Comparison of ENCODE assay signal across 10 cellular contexts in genomic region chr2:167509585-167509984, GRCh38.
DNase-seq lines count a peak whose midpoint lies in the region; ATAC-seq and TF ChIP-seq lines count a peak whose summit lies in the region.
"Had no signal": no experiment of that assay in that cellular context is flagged by ENCODE, and none has a peak within 500 bp of the region (broad histone marks: within the 10 kb centered on the region; RNA-seq: fewer than 3 reads in every experiment).

No MANE protein-coding gene starts in this region.

- 1% methylated on average over 4 of the region's 4 CpGs for WGBS in smooth muscle cell (ENCODE audit: low lambda C conversion rate)

- no peaks in the 10 kb centered on the region for H3K9me3 ChIP-seq in smooth muscle cell (replicated peaks; ENCODE audit: low read depth)
- H3K9me3 ChIP-seq: esophagus squamous epithelium, right atrium auricular region had no signal

- no peaks in the 10 kb centered on the region for H3K36me3 ChIP-seq in smooth muscle cell (ENCODE audit: low read depth)
- H3K36me3 ChIP-seq: esophagus squamous epithelium, right atrium auricular region had no signal

- ATAC-seq in foreskin keratinocyte (no peak), HG02798 (IDR thresholded peaks at IDR 0.05; ENCODE audit: poor library complexity, unreplicated experiment) (no peak)

- no peaks in the 10 kb centered on the region for H3F3A ChIP-seq in smooth muscle cell (ENCODE audit: low read depth)

- no peaks in the 10 kb centered on the region for H3K79me2 ChIP-seq in smooth muscle cell (ENCODE audit: low read depth)

- H3K9ac ChIP-seq in smooth muscle cell (ENCODE audit: low read depth) = peak overlapping the region; percentile 7

- H4K20me1 ChIP-seq in smooth muscle cell (ENCODE audit: low read depth) = no peaks in the 10 kb centered on the region

- DNase-seq in NCI-H2171 treated with DMSO at 0.1 percent for 48 hours (lab: John Stamatoyannopoulos, UW) = peak; percentile 25
- no peak for DNase-seq in NCI-H2171 (lab: John Stamatoyannopoulos, UW)
- peak; percentile 24 for DNase-seq in SHP77 treated with DMSO at 0.1 percent for 48 hours (lab: John Stamatoyannopoulos, UW)
- DNase-seq in foreskin keratinocyte = peak; percentile 8 to 50
- no peak for DNase-seq in smooth muscle cell (lab: John Stamatoyannopoulos, UW; ENCODE audit: unreplicated experiment)
- DNase-seq in CD1c-positive myeloid dendritic cell (ENCODE audit: extremely low spot score) = no peak
- no peak for DNase-seq in effector CD4-positive, alpha-beta T cell
- DNase-seq: esophagus squamous epithelium had no signal

- peak overlapping the region; percentile 81 for H2AFZ ChIP-seq in smooth muscle cell (ENCODE audit: low read depth)

- H3K27ac ChIP-seq in foreskin keratinocyte (no peak overlapping the region), smooth muscle cell (ENCODE audit: low read depth) (peak overlapping the region; percentile 54)
- H3K27ac ChIP-seq: esophagus squamous epithelium, right atrium auricular region had no signal

- H3K4me1 ChIP-seq in foreskin keratinocyte = no peaks in the 10 kb centered on the region
- peaks cover 6% of the 10 kb centered on the region for H3K4me1 ChIP-seq in smooth muscle cell (ENCODE audit: low read depth)
- H3K4me1 ChIP-seq: esophagus squamous epithelium, right atrium auricular region had no signal

- H3K4me3 ChIP-seq in smooth muscle cell = no peak overlapping the region
- H3K4me3 ChIP-seq: esophagus squamous epithelium, right atrium auricular region had no signal

- H3K27me3 ChIP-seq in foreskin keratinocyte (no peaks in the 10 kb centered on the region), smooth muscle cell (ENCODE audit: low read depth) (no peaks in the 10 kb centered on the region)
- H3K27me3 ChIP-seq: esophagus squamous epithelium, right atrium auricular region had no signal

- peak overlapping the region; percentile 73 for H3K4me2 ChIP-seq in smooth muscle cell

- TF ChIP-seq CTCF in foreskin keratinocyte (conservative IDR thresholded peaks at IDR 0.05) = no peak
- TF ChIP-seq CTCF in smooth muscle cell (IDR thresholded peaks at IDR 0.05; ENCODE audit: borderline replicate concordance, insufficient read depth, poor library complexity, severe bottlenecking) = no peak

Comparison
In these comparisons a context has a peak if more than half of its experiments do, and no peak if none do; other contexts are left out.
1. DNase-seq: peak in NCI-H2171 treated with DMSO at 0.1 percent for 48 hours (single experiment), SHP77 treated with DMSO at 0.1 percent for 48 hours (single experiment) and foreskin keratinocyte (2 of 2); none in NCI-H2171 (single experiment), smooth muscle cell (single experiment), CD1c-positive myeloid dendritic cell (single experiment) and effector CD4-positive, alpha-beta T cell (single experiment).